Comparison of ENCODE assay signal across 7 cellular contexts in the genomic region with DNA sequence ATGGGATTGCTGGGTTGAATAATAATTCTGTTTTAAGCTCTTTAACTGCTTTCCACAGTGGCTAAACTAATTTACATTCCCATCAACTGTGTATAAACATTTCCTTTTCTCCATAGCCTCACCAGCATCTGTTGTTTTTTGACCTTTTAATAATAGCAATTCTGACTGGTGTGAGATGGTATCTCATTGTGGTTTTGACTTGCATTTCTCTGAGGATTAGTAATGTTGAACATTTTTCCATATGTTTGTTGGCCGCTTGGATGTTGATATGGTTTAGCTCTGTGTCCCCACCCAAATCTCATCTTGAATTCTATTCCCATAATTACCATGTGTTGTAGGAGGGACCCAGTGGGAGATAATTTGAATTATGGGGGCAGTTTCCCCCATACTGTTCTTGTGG.
DNase-seq lines count a peak whose midpoint lies in the region; FAIRE-seq and TF ChIP-seq lines count a peak whose summit lies in the region.
"Not testable (repeated sequence)": the region's sequence is repeated elsewhere in the genome, so short reads cannot be mapped to it uniquely, and the experiment has no call there.

No MANE protein-coding gene starts in this region.

- H3K27me3 Mint-ChIP-seq in osteocyte (ENCODE audit: unreplicated experiment) = not testable (repeated sequence)

- CTCF ChIA-PET in endothelial cell of umbilical vein (lab: Charles Lee) = interaction anchor here (3.2 kb wide), 1 partner anchor 52 kb away, joined by 16 read pairs; no protein-coding TSS in a partner anchor

- not testable (repeated sequence) for FAIRE-seq in endothelial cell of umbilical vein (lab: Jason Lieb, UNC)

- H3K4me1 Mint-ChIP-seq in osteocyte (ENCODE audit: unreplicated experiment) = peaks cover 17% of the 10 kb centered on the region

- not testable (repeated sequence) for H3K36me3 Mint-ChIP-seq in osteocyte (ENCODE audit: unreplicated experiment)

- H4K20me1 ChIP-seq in endothelial cell of umbilical vein (replicated peaks; ENCODE audit: control insufficient read depth, extremely low read depth, insufficient read depth, low read length) = not testable (repeated sequence)

- not testable (repeated sequence) for H3K4me1 ChIP-seq in SJSA1 (replicated peaks); endothelial cell of umbilical vein (ENCODE audit: control insufficient read depth, extremely low read depth, insufficient read depth, low read length)

- not testable (repeated sequence) for H3K9ac ChIP-seq in endothelial cell of umbilical vein (replicated peaks; ENCODE audit: extremely low read depth, insufficient read depth, low read length)

- not testable (repeated sequence) for H3K9me1 ChIP-seq in endothelial cell of umbilical vein (replicated peaks; ENCODE audit: control insufficient read depth, extremely low read depth, insufficient read depth, low read length)

- not testable (repeated sequence) for H2AFZ ChIP-seq in endothelial cell of umbilical vein (ENCODE audit: low read depth, low read length)

- not testable (repeated sequence) for TF ChIP-seq CTCF in endothelial cell of umbilical vein (IDR thresholded peaks at IDR 0.05; ENCODE audit: extremely low read depth in 1 of 2, insufficient read depth in 1 of 2, low read depth in 1 of 2, low read length in 2 of 2); fibroblast of villous mesenchyme (IDR thresholded peaks at IDR 0.05; ENCODE audit: insufficient read depth, low read depth, low read length); osteocyte (IDR thresholded peaks at IDR 0.05)

- not testable (repeated sequence) for H3K4me3 Mint-ChIP-seq in osteocyte (ENCODE audit: unreplicated experiment)

- not testable (repeated sequence) for H3K79me2 ChIP-seq in endothelial cell of umbilical vein (ENCODE audit: control insufficient read depth, insufficient read depth, low read length)

- POLR2A ChIA-PET in endothelial cell of umbilical vein (lab: Charles Lee) = not testable (repeated sequence)

- peaks cover 25% of the 10 kb centered on the region for H3K9me3 Mint-ChIP-seq in osteocyte (ENCODE audit: unreplicated experiment)

- H3K27ac Mint-ChIP-seq in osteocyte (ENCODE audit: unreplicated experiment) = peak overlapping the region; percentile 74

- peaks cover 12% of the 10 kb centered on the region; the same call in 1 of the 2 replicates for H3K36me3 ChIP-seq in SJSA1
- H3K36me3 ChIP-seq in endothelial cell of umbilical vein (ENCODE audit: control insufficient read depth in 2 of 2, extremely low read depth in 1 of 2, insufficient read depth in 2 of 2, low read length in 2 of 2) = not testable (repeated sequence)

- not testable (repeated sequence) for H3K4me3 ChIP-seq in SJSA1; endothelial cell of umbilical vein (replicated peaks in 1 of 3; ENCODE audit: insufficient read depth in 1 of 3, low read depth in 1 of 3, low read length in 3 of 3); fibroblast of villous mesenchyme (ENCODE audit: low read depth, low read length)

- H3K27ac ChIP-seq in SJSA1 = 0 out of 2 replicates have a peak overlapping the region, but pooled peaks have one; percentile 5
- H3K27ac ChIP-seq in endothelial cell of umbilical vein (ENCODE audit: insufficient read depth, low read depth, low read length) = not testable (repeated sequence)

- BruUV-seq in endothelial cell of umbilical vein (replicated peaks; lab: Mats Ljungman, UMichigan) = not testable (repeated sequence)

- intact Hi-C loops in endothelial cell of umbilical vein (cut with micrococcal nuclease) = not testable (repeated sequence)

- H3K4me2 ChIP-seq in endothelial cell of umbilical vein (ENCODE audit: insufficient read depth, low read length) = not testable (repeated sequence)

- peak; percentile 77 for DNase-seq in EL
- DNase-seq in HS-5 (ENCODE audit: low read depth) = peak; percentile 32
- DNase-seq in SJSA1 (ENCODE audit: low read depth in 1 of 2, low spot score in 2 of 2) = peak in 1 of 2 experiments; percentile 57
- peak; percentile 58 for DNase-seq in astrocyte of the hippocampus (ENCODE audit: low read depth, low spot score)
- not testable (repeated sequence) for DNase-seq in endothelial cell of umbilical vein (ENCODE audit: low read depth, low spot score); osteocyte (ENCODE audit: extremely low spot score, unreplicated experiment)
- peak; percentile 81 for DNase-seq in fibroblast of villous mesenchyme (ENCODE audit: low read depth)

- dilution Hi-C loops in endothelial cell of umbilical vein (cut with MboI; ENCODE audit: extremely low pct_ligation_motif_present, low sequenced_read_pairs) = not testable (repeated sequence)

- not testable (repeated sequence) for H3K27me3 ChIP-seq in SJSA1 (replicated peaks); endothelial cell of umbilical vein (ENCODE audit: control insufficient read depth in 2 of 2, insufficient read depth in 2 of 2, low read length in 2 of 2)

- not testable (repeated sequence) for H3K9me3 ChIP-seq in SJSA1 (replicated peaks); endothelial cell of umbilical vein (replicated peaks; ENCODE audit: control insufficient read depth, insufficient read depth, low read length)

- not testable (repeated sequence) for TF ChIP-seq POLR2A in endothelial cell of umbilical vein (IDR thresholded peaks at IDR 0.05; ENCODE audit: low read depth, low read length)

TF ChIP-seq in endothelial cell of umbilical vein, 7 proteins besides CTCF, POLR2A, EP300 and RAD21:
- peak; percentile 34 for TF ChIP-seq GATA2 (IDR thresholded peaks at IDR 0.05; ENCODE audit: insufficient read depth, insufficient read length, low read depth, low read length)
TF ChIP-seq in endothelial cell of umbilical vein: peak in this region for 1; not testable (repeated sequence) for 6.
